In the genomic region with DNA sequence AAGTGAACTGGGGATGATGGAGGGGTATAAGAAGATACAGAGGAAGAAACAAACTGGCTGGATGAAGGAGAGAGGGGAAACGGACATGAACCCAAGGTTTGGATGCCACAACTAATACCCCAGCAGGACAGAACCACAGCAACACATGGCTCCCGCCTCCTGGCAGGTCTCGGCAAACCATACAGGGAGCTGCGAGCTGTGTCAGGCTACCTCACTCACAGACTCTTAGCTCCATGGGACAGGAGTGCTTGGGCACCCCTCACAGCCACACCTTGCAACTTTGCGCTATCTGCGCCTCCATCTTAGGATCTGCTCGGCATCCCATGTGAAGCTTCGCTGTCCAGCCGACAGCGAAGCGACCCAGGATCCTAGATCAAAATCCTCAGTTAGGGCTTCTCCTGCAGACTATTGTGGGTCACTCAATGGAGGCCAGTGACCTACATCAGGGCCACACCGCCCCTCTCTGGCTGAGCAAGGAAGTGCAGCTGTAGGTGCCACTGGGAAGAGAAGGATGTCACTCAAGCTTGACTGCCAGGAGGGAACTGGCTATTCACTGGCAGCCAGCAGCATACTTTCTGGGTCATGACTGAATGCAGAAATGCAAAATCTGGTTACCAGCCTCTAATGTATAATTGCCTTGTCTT, we compare ENCODE assay signal across 8 cellular contexts.
DNase-seq lines count a peak whose midpoint lies in the region; ATAC-seq, FAIRE-seq and TF ChIP-seq lines count a peak whose summit lies in the region.

No MANE protein-coding gene starts in this region.

- no peaks in the 10 kb centered on the region for H3K4me1 ChIP-seq in pancreas

- H3K4me1 Mint-ChIP-seq in T-helper 17 cell = no peaks in the 10 kb centered on the region

- no peak overlapping the region for H3K27ac Mint-ChIP-seq in T-helper 17 cell

- no peaks in the 10 kb centered on the region for H3K9me3 ChIP-seq in pancreas
- no peaks in the 10 kb centered on the region for H3K9me3 ChIP-seq in T-helper 17 cell (ENCODE audit: control insufficient read depth, low read length, poor library complexity, severe bottlenecking)

- no peaks in the 10 kb centered on the region for H3K36me3 Mint-ChIP-seq in T-helper 17 cell (ENCODE audit: low read depth)

- no peak overlapping the region for H3K4me3 ChIP-seq in H7 (ENCODE audit: insufficient read depth, low read depth, low read length)
- H3K4me3 ChIP-seq in pancreas = no peak overlapping the region

- no peaks in the 10 kb centered on the region for H3K36me3 ChIP-seq in H7 (replicated peaks; ENCODE audit: control insufficient read depth, insufficient read depth, low read length)
- H3K36me3 ChIP-seq in pancreas = no peaks in the 10 kb centered on the region

- H3K27me3 ChIP-seq in H7 (ENCODE audit: control insufficient read depth, insufficient read depth, low read length) (no peaks in the 10 kb centered on the region; the same call in 1 of the 2 replicates), pancreas (no peaks in the 10 kb centered on the region)

- H3K27ac ChIP-seq in pancreas = no peak overlapping the region

- FAIRE-seq in pancreas (lab: Jason Lieb, UNC) = no peak

- peak; percentile 26 to 49 (median 42) for TF ChIP-seq CTCF in pancreas (IDR thresholded peaks at IDR 0.05)

- peak; percentile 79 for ATAC-seq in Right ventricle myocardium inferior
- peak in 3 of 4 donors; percentile 80 to 89 (median 82) for ATAC-seq in pancreas
- no peak for ATAC-seq in HG03521 (IDR thresholded peaks at IDR 0.05; ENCODE audit: unreplicated experiment)
- no peak for ATAC-seq in T-helper 17 cell

- DNase-seq in DMS 273 (lab: John Stamatoyannopoulos, UW; ENCODE audit: unreplicated experiment) (peak; percentile 89), H7 (peak; percentile 88), NCI-H510A (lab: John Stamatoyannopoulos, UW) (peak; percentile 21), Right ventricle myocardium inferior (ENCODE audit: missing footprints) (peak; percentile 83), pancreas (peak in 5 of 6 donors; percentile 11 to 84 (median 53)), T-helper 17 cell (no peak)
- DNase-seq in activated T-cell treated with anti-CD3 and anti-CD28 coated beads, Interleukin-2, amount 50 U/mL, for 48 hours = peak; percentile 72 to 73

- intact Hi-C loops in Right ventricle myocardium inferior (cut with DNase I) (loop anchor here (1.0 to 10.0 kb wide), 2 partner anchors 377 to 679 kb away; no protein-coding TSS in a partner anchor), pancreas (cut with DNase I) (no loop called here)

- H3K4me3 Mint-ChIP-seq in T-helper 17 cell = no peak overlapping the region

- peaks cover 23% of the 10 kb centered on the region for H3K27me3 Mint-ChIP-seq in T-helper 17 cell

- 35% methylated on average over 12 of the region's 12 CpGs for WGBS in pancreas, 2 donors

Comparison
In these comparisons a context has a peak if more than half of its experiments do, and no peak if none do; other contexts are left out.
1. DNase-seq: peak in DMS 273 (single experiment), H7 (single experiment), NCI-H510A (single experiment), activated T-cell treated with anti-CD3 and anti-CD28 coated beads, Interleukin-2, amount 50 U/mL, for 48 hours (2 of 2), Right ventricle myocardium inferior (single experiment) and pancreas (5 of 6); none in T-helper 17 cell (0 of 3).
2. ATAC-seq: peak in Right ventricle myocardium inferior (single experiment) and pancreas (3 of 4); none in HG03521 (single experiment) and T-helper 17 cell (single experiment).